In genomic region chr9:132806723-132807421, GRCh38 we compare ENCODE assay signal across 16 cellular contexts.
DNase-seq lines count a peak whose midpoint lies in the region; ATAC-seq, FAIRE-seq and TF ChIP-seq lines count a peak whose summit lies in the region.
"Had no signal": no experiment of that assay in that cellular context is flagged by ENCODE, and none has a peak within 500 bp of the region (broad histone marks: within the 10 kb centered on the region; RNA-seq: fewer than 3 reads in every experiment).

No MANE protein-coding gene starts in this region.

- ATAC-seq in HG02610 (IDR thresholded peaks at IDR 0.05; ENCODE audit: unreplicated experiment): no peak
- ATAC-seq: right cardiac atrium had no signal

- TF ChIP-seq EP300 in Ishikawa (IDR thresholded peaks at IDR 0.05; ENCODE audit: borderline replicate concordance): no peak

- TF ChIP-seq RAD21 in Ishikawa (IDR thresholded peaks at IDR 0.05; ENCODE audit: low read depth): no peak

- peaks cover 0 to 5% of the 10 kb centered on the region in 2 donors for H3K27me3 ChIP-seq in small intestine (ENCODE audit: control insufficient read depth in 2 of 2, insufficient read depth in 2 of 2, low read length in 2 of 2)
- H3K27me3 ChIP-seq: ascending aorta had no signal

- H3K27ac ChIP-seq in small intestine (ENCODE audit: low read depth in 1 of 2, low read length in 1 of 2): no peak overlapping the region
- H3K27ac ChIP-seq: ascending aorta, GM23248, tibial artery had no signal

- FAIRE-seq in small intestine (lab: Jason Lieb, UNC): no peak
- FAIRE-seq: colon, HTR-8/SVneo had no signal

- DNase-seq in COLO668 (lab: John Stamatoyannopoulos, UW; ENCODE audit: unreplicated experiment) (peak; percentile 20), epithelial cell of esophagus (ENCODE audit: low read depth) (peak; percentile 41), mesenteric fat pad (ENCODE audit: low spot score) (peak; percentile 82), small intestine (no peak)
- DNase-seq in stimulated activated CD4-positive, alpha-beta T cell treated with anti-CD3 and anti-CD28 coated beads, Interleukin-12 subunit alpha, Interleukin-12 subunit beta, amount 100 ng/mL, for 4 hours: no peak
- DNase-seq in stimulated activated CD4-positive, alpha-beta T cell treated with anti-CD3 and anti-CD28 coated beads, Interleukin-2, amount 100 ng/mL, for 48 hours: no peak
- DNase-seq: GM23248; NCI-H2081 treated with DMSO at 0.1 percent for 48 hours; right cardiac atrium; stimulated activated CD4-positive, alpha-beta T cell treated with anti-CD3 and anti-CD28 coated beads, Interleukin-4, amount 100 ng/mL, for 24 hours; tibial artery had no signal

- no peaks in the 10 kb centered on the region for H3K4me1 ChIP-seq in small intestine (ENCODE audit: control insufficient read depth in 2 of 2, insufficient read depth in 1 of 2, low read depth in 1 of 2, low read length in 1 of 2)
- H3K4me1 ChIP-seq: ascending aorta, tibial artery had no signal

- WGBS in small intestine, 3 donors: 46 to 65% (median 52%) methylated on average over 13 of the region's 13 CpGs

- no peaks in the 10 kb centered on the region for H3K9me3 ChIP-seq in small intestine (ENCODE audit: control insufficient read depth, low read depth)
- H3K9me3 ChIP-seq: ascending aorta, tibial artery had no signal

- H3K36me3 ChIP-seq in small intestine (ENCODE audit: control insufficient read depth in 2 of 2, insufficient read depth in 2 of 2, low read length in 2 of 2): no peaks in the 10 kb centered on the region
- H3K36me3 ChIP-seq: ascending aorta, tibial artery had no signal

- no peak for TF ChIP-seq CTCF in epithelial cell of esophagus (IDR thresholded peaks at IDR 0.05; ENCODE audit: insufficient read depth, low read depth, low read length, missing control alignments)

- H3K4me3 ChIP-seq in epithelial cell of esophagus (ENCODE audit: low read length) (no peak overlapping the region), small intestine (ENCODE audit: low read depth in 1 of 2, low read length in 2 of 2) (no peak overlapping the region)
- H3K4me3 ChIP-seq: ascending aorta, GM23248, tibial artery had no signal

TF ChIP-seq in Ishikawa, 13 proteins besides CTCF, POLR2A, EP300 and RAD21:
- TF ChIP-seq USF1 (IDR thresholded peaks at IDR 0.05): no peak
- peak; percentile 68 for TF ChIP-seq TEAD4 (IDR thresholded peaks at IDR 0.05)

Comparison
In these comparisons a context has a peak if more than half of its experiments do, and no peak if none do; other contexts are left out.
1. DNase-seq: peak in COLO668 (single experiment), epithelial cell of esophagus (single experiment) and mesenteric fat pad (single experiment); none in stimulated activated CD4-positive, alpha-beta T cell treated with anti-CD3 and anti-CD28 coated beads, Interleukin-12 subunit alpha, Interleukin-12 subunit beta, amount 100 ng/mL, for 4 hours (single experiment), stimulated activated CD4-positive, alpha-beta T cell treated with anti-CD3 and anti-CD28 coated beads, Interleukin-2, amount 100 ng/mL, for 48 hours (0 of 2) and small intestine (single experiment).